In the genomic region with DNA sequence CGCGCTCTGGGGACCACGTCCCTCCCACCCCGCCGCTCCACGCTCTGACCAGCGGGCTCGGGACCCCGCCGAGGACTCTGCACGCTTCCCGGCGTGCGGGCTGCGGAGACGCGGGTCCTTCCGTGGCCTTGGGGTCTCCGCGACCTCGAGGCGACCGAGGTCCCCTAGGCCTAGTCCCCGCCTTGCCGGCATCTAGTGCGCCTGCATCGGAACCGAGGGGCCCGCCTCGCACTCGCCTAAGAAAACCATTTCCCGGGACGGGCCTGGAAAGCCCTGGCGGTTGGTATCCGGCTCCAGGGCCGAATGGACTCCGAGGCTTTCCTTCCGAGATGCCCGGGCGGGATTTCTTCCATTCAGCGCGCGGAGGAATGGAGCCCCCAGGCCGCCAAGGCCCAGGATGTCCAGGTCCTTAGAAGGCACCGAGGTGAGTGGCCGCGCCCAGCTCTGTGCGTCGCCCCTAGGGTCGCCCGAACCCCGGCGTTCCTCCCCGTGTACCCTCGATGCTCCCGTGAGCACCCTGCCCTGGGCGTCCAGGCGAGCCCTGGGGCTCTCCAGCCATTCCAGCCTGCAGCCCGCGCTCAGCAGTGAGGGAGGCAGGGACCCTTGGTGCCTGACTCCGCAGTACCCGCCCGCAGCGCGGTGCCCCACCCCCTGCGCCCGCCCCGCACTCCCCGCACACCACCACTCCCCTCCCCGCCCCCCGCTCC, we compare ENCODE assay signal across 1 cellular context.
TF ChIP-seq lines count a peak whose summit lies in the region.

No MANE protein-coding gene starts in this region.

TF ChIP-seq in WTC11, 78 proteins besides CTCF, POLR2A, EP300 and RAD21 (continued from another document):
- TF ChIP-seq, protein P1, sequence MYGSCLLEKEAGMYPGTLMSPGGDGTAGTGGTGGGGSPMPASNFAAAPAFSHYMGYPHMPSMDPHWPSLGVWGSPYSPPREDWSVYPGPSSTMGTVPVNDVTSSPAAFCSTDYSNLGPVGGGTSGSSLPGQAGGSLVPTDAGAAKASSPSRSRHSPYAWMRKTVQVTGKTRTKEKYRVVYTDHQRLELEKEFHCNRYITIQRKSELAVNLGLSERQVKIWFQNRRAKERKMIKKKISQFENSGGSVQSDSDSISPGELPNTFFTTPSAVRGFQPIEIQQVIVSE (CRISPR knock-in tag; IDR thresholded peaks at IDR 0.05; ENCODE audit: borderline replicate concordance) = no peak
- no peak for TF ChIP-seq GTF2I (CRISPR knock-in tag; conservative IDR thresholded peaks at IDR 0.05)
- TF ChIP-seq, protein P2, sequence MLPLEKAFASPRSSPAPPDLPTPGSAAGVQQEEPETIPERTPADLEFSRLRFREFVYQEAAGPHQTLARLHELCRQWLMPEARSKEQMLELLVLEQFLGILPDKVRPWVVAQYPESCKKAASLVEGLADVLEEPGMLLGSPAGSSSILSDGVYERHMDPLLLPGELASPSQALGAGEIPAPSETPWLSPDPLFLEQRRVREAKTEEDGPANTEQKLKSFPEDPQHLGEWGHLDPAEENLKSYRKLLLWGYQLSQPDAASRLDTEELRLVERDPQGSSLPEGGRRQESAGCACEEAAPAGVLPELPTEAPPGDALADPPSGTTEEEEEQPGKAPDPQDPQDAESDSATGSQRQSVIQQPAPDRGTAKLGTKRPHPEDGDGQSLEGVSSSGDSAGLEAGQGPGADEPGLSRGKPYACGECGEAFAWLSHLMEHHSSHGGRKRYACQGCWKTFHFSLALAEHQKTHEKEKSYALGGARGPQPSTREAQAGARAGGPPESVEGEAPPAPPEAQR (CRISPR knock-in tag; IDR thresholded peaks at IDR 0.05) = no peak
TF ChIP-seq in WTC11: peak in this region for 0.
